9 cellular contexts compared by ENCODE assay signal in the genomic region with DNA sequence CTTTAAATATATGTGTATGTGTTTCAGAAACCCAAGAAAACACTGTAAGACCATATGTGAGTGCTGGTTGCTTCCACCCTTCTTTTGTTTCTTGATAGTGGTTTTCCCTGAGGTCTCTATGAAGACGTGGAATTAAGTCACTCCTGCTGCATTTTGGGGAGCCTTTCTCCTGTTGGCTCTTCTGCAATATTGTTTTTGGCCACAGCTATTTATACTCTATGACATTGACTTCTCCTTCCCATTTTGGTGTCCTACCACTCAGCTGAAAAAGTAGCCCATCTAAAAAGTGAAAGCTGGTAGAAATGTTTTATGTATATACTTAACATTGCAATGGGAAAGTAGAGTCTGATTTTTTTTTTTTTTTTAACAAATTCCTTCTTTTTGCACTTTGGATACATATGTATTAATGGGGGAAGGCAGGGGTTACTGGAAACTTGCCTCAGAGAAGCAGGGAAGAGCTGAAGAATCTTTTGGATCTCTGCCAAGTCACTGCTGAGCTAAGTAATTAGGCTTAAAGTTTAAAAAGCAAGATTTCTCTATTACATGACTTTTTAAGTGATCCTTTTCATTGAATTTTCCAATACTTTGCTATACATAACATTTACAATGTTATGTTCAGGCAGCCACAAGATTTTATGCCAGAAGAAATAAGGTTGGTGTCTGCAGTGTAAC. TPM values are rescaled to one million over a fixed set of nuclear protein-coding genes. Genes with fewer than 3 reads are reported as not detected.
DNase-seq lines count a peak whose midpoint lies in the region; ATAC-seq and TF ChIP-seq lines count a peak whose summit lies in the region.
"Had no signal": no experiment of that assay in that cellular context is flagged by ENCODE, and none has a peak within 500 bp of the region (broad histone marks: within the 10 kb centered on the region; RNA-seq: fewer than 3 reads in every experiment).

No MANE protein-coding gene starts in this region.

- intact Hi-C loops in CD8-positive, alpha-beta T cell (cut with DNase I, micrococcal nuclease): no loop called here

- H3K4me1 ChIP-seq in CD8-positive, alpha-beta T cell (ENCODE audit: insufficient read depth, low read length): peaks cover 17% of the 10 kb centered on the region
- peaks cover 4% of the 10 kb centered on the region for H3K4me1 ChIP-seq in mesodermal cell (ENCODE audit: control insufficient read depth, insufficient read depth, low read length, poor library complexity, severe bottlenecking)

- TF ChIP-seq CTCF in CD8-positive, alpha-beta T cell (IDR thresholded peaks at IDR 0.05): no peak
- TF ChIP-seq CTCF in GM10266 (IDR thresholded peaks at IDR 0.05; ENCODE audit: control insufficient read depth, insufficient read depth, low read depth, missing control alignments): no peak

- ATAC-seq in CD8-positive, alpha-beta T cell: no peak
- no peak for ATAC-seq in HG03460 (IDR thresholded peaks at IDR 0.05; ENCODE audit: unreplicated experiment)

- no peak overlapping the region for H3K27ac ChIP-seq in CD8-positive, alpha-beta T cell (ENCODE audit: low read depth, low read length)
- no peak overlapping the region for H3K27ac ChIP-seq in mesodermal cell (ENCODE audit: low read depth, low read length, severe bottlenecking)

- H3K9me3 ChIP-seq in CD8-positive, alpha-beta T cell (ENCODE audit: low read length): no peaks in the 10 kb centered on the region
- no peaks in the 10 kb centered on the region for H3K9me3 ChIP-seq in mesodermal cell (ENCODE audit: control insufficient read depth, low read length)

- POLR2A ChIA-PET in CD8-positive, alpha-beta T cell (lab: Charles Lee): no interaction called here

- WGBS in mesodermal cell (ENCODE audit: insufficient coverage in 2 of 2), 2 experiments: no CpG with 5 or more reads among the region's 1 CpG

- no peaks in the 10 kb centered on the region for H3K9me3 Mint-ChIP-seq in CD8-positive, alpha-beta T cell
- H3K9me3 Mint-ChIP-seq in activated naive CD8-positive, alpha-beta T cell treated with anti-CD3 and anti-CD28 coated beads for 36 hours: no peaks in the 10 kb centered on the region

- peak overlapping the region; percentile 99 for H3K4me3 Mint-ChIP-seq in CD8-positive, alpha-beta T cell
- peak overlapping the region; percentile 94 for H3K4me3 Mint-ChIP-seq in activated naive CD8-positive, alpha-beta T cell treated with anti-CD3 and anti-CD28 coated beads for 36 hours

- H3K27ac Mint-ChIP-seq in CD8-positive, alpha-beta T cell: peak overlapping the region; percentile 98
- no peak overlapping the region for H3K27ac Mint-ChIP-seq in activated naive CD8-positive, alpha-beta T cell treated with anti-CD3 and anti-CD28 coated beads for 36 hours

- DNase-seq in CD8-positive, alpha-beta T cell: no peak
- DNase-seq in Kasumi-1 (lab: John Stamatoyannopoulos, UW) (peak; percentile 31 to 61), GM10266 (ENCODE audit: extremely low spot score) (no peak), NCI-H524 treated with DMSO at 0.1 percent for 48 hours (lab: John Stamatoyannopoulos, UW) (no peak)
- DNase-seq in activated naive CD8-positive, alpha-beta T cell treated with anti-CD3 and anti-CD28 coated beads for 36 hours: no peak
- no peak for DNase-seq in activated CD4-positive, alpha-beta T cell treated with anti-CD3 and anti-CD28 coated beads for 4 hours
- DNase-seq: stimulated activated CD4-positive, alpha-beta T cell treated with anti-CD3 and anti-CD28 coated beads, Interleukin-4, amount 100 ng/mL, for 4 hours had no signal

- H3K4me3 ChIP-seq in CD8-positive, alpha-beta T cell (ENCODE audit: low read depth, low read length): no peak overlapping the region
- H3K4me3 ChIP-seq in mesodermal cell (ENCODE audit: extremely low read depth, insufficient read depth, low read length, poor library complexity, severe bottlenecking): peak overlapping the region; percentile 85

- no peaks in the 10 kb centered on the region for H3K27me3 Mint-ChIP-seq in CD8-positive, alpha-beta T cell (ENCODE audit: low read depth)
- no peaks in the 10 kb centered on the region for H3K27me3 Mint-ChIP-seq in activated naive CD8-positive, alpha-beta T cell treated with anti-CD3 and anti-CD28 coated beads for 36 hours

- peaks cover 2% of the 10 kb centered on the region for H3K36me3 ChIP-seq in CD8-positive, alpha-beta T cell (ENCODE audit: insufficient read depth, low read length)
- peaks cover 22% of the 10 kb centered on the region for H3K36me3 ChIP-seq in mesodermal cell (ENCODE audit: control insufficient read depth, insufficient read depth, low read length)

- CTCF ChIA-PET in CD8-positive, alpha-beta T cell (lab: Charles Lee): interaction anchor here (0.7 to 1.0 kb wide), 3 partner anchors 31 to 102 kb away, joined by 3 to 4 read pairs (median 4); a partner anchor contains a TSS

- H3K4me1 Mint-ChIP-seq in CD8-positive, alpha-beta T cell (ENCODE audit: low read depth): peaks cover 51% of the 10 kb centered on the region
- peaks cover 34% of the 10 kb centered on the region for H3K4me1 Mint-ChIP-seq in activated naive CD8-positive, alpha-beta T cell treated with anti-CD3 and anti-CD28 coated beads for 36 hours

- H3K27me3 ChIP-seq in CD8-positive, alpha-beta T cell (ENCODE audit: insufficient read depth, low read length): no peaks in the 10 kb centered on the region

- H3K36me3 Mint-ChIP-seq in CD8-positive, alpha-beta T cell: peaks cover 29% of the 10 kb centered on the region
- H3K36me3 Mint-ChIP-seq in activated naive CD8-positive, alpha-beta T cell treated with anti-CD3 and anti-CD28 coated beads for 36 hours: peaks cover 11% of the 10 kb centered on the region

RNA-seq across cellular contexts. Expression of a gene that starts 1.8 kb away (rescaled TPM):
- 10 to 100 TPM; 84.0 to 85.6 TPM for total RNA-seq in CD8-positive, alpha-beta T cell
- 10 to 100 TPM; 34.4 to 37.7 TPM for total RNA-seq in activated naive CD8-positive, alpha-beta T cell treated with anti-CD3 and anti-CD28 coated beads for 36 hours
- polyA plus RNA-seq in mesodermal cell (2013, experiment 1 of 2): 65.3 TPM
- polyA plus RNA-seq in mesodermal cell (2013, experiment 2 of 2): 68.9 TPM

RNA-seq across cellular contexts. Expression of a gene that starts 48.7 kb away (rescaled TPM):
- 10 to 100 TPM; 78.4 to 80.6 TPM for total RNA-seq in CD8-positive, alpha-beta T cell
- 100 to 1,000 TPM; 186 to 193 TPM for total RNA-seq in activated naive CD8-positive, alpha-beta T cell treated with anti-CD3 and anti-CD28 coated beads for 36 hours
- 106 TPM for polyA plus RNA-seq in mesodermal cell (2013, experiment 1 of 2)
- polyA plus RNA-seq in mesodermal cell (2013, experiment 2 of 2): 107 TPM

Comparison
In these comparisons a context has a peak if more than half of its experiments do, and no peak if none do; other contexts are left out.
1. DNase-seq: peak in Kasumi-1 (2 of 2); none in CD8-positive, alpha-beta T cell (0 of 7), activated naive CD8-positive, alpha-beta T cell treated with anti-CD3 and anti-CD28 coated beads for 36 hours (single experiment), GM10266 (single experiment), activated CD4-positive, alpha-beta T cell treated with anti-CD3 and anti-CD28 coated beads for 4 hours (0 of 2) and NCI-H524 treated with DMSO at 0.1 percent for 48 hours (single experiment).